13 cellular contexts compared by ENCODE assay signal in the genomic region with DNA sequence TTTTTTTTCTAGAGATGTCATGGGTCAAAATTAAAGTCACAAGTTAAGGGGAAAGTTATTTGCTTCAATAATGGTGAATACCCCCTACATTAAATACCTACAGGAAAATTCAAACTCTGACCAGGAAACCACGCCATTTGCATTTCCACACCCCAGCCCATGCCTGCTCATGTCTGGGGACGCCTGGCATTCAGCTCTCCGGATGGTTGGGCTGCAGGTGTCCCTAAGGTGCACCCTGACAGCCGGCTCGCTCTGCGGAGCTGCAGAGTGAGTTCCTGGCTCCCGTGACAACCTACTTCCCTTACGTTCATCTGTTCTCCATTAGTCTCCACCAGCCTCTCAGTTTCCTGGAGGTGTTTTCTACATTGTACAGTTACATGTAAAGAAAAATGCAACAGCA.
DNase-seq lines count a peak whose midpoint lies in the region; ATAC-seq and TF ChIP-seq lines count a peak whose summit lies in the region.
"Had no signal": no experiment of that assay in that cellular context is flagged by ENCODE, and none has a peak within 500 bp of the region (broad histone marks: within the 10 kb centered on the region; RNA-seq: fewer than 3 reads in every experiment).

No MANE protein-coding gene starts in this region.

- no peaks in the 10 kb centered on the region for H3K9me3 Mint-ChIP-seq in Caco-2 (ENCODE audit: unreplicated experiment)
- peaks cover 2% of the 10 kb centered on the region for H3K9me3 Mint-ChIP-seq in activated B cell treated with CpG ODN at 0.5 μM for 24 hours
- H3K9me3 Mint-ChIP-seq in CD4-positive, alpha-beta T cell, result peaks cover 3% of the 10 kb centered on the region

- intact Hi-C loops in Caco-2 (cut with micrococcal nuclease; ENCODE audit: unreplicated experiment) (no loop called here), activated B cell treated with CpG ODN at 0.5 μM for 24 hours (cut with micrococcal nuclease) (loop anchor here (1.0 kb wide), 1 partner anchor 99 kb away; no protein-coding TSS in a partner anchor)
- intact Hi-C loops in CD4-positive, alpha-beta T cell (cut with DNase I, micrococcal nuclease), result loop anchor here in 1 of 2 experiments (10.0 kb wide), 1 partner anchor 56 kb away; no protein-coding TSS in a partner anchor

- no peaks in the 10 kb centered on the region for H3K9me3 ChIP-seq in Caco-2
- no peaks in the 10 kb centered on the region for H3K9me3 ChIP-seq in CD4-positive, alpha-beta T cell (ENCODE audit: control insufficient read depth, low read length)
- H3K9me3 ChIP-seq: stomach had no signal

- H3K36me3 Mint-ChIP-seq in Caco-2 (ENCODE audit: insufficient read depth, unreplicated experiment) (no peaks in the 10 kb centered on the region), activated B cell treated with CpG ODN at 0.5 μM for 24 hours (ENCODE audit: low read depth) (peaks cover 14% of the 10 kb centered on the region)
- no peaks in the 10 kb centered on the region for H3K36me3 Mint-ChIP-seq in CD4-positive, alpha-beta T cell (ENCODE audit: low read depth)

- ATAC-seq in GM19397 (IDR thresholded peaks at IDR 0.05; ENCODE audit: unreplicated experiment) (peak; percentile 94), HG03135 (IDR thresholded peaks at IDR 0.05; ENCODE audit: unreplicated experiment) (peak; percentile 66), activated B cell treated with CpG ODN at 0.5 μM for 24 hours (ENCODE audit: low read depth) (peak; percentile 96)
- ATAC-seq in CD4-positive, alpha-beta T cell (ENCODE audit: poor library complexity), result no peak

- H3K4me1 Mint-ChIP-seq in Caco-2 (ENCODE audit: low read depth, unreplicated experiment), result no peaks in the 10 kb centered on the region
- H3K4me1 Mint-ChIP-seq in activated B cell treated with CpG ODN at 0.5 μM for 24 hours, result peaks cover 28% of the 10 kb centered on the region
- no peaks in the 10 kb centered on the region for H3K4me1 Mint-ChIP-seq in CD4-positive, alpha-beta T cell (ENCODE audit: low read depth)
- H3K4me1 Mint-ChIP-seq: central memory CD8-positive, alpha-beta T cell had no signal

- H3K27me3 Mint-ChIP-seq in Caco-2 (ENCODE audit: insufficient read depth, unreplicated experiment) (no peaks in the 10 kb centered on the region), activated B cell treated with CpG ODN at 0.5 μM for 24 hours (no peaks in the 10 kb centered on the region)
- no peaks in the 10 kb centered on the region for H3K27me3 Mint-ChIP-seq in CD4-positive, alpha-beta T cell
- H3K27me3 Mint-ChIP-seq: central memory CD8-positive, alpha-beta T cell had no signal

- CTCF ChIA-PET in Caco-2 (lab: Charles Lee) (no interaction called here), activated B cell treated with CpG ODN at 0.5 μM for 24 hours (lab: Charles Lee) (interaction anchor here (0.6 kb wide), 1 partner anchor 9 kb away, joined by 3 read pairs; no protein-coding TSS in a partner anchor), RWPE1 (lab: Yijun Ruan, JAX) (no interaction called here)
- CTCF ChIA-PET in CD4-positive, alpha-beta T cell (lab: Charles Lee), result no interaction called here

- no peak overlapping the region for H3K4me3 ChIP-seq in Caco-2 (ENCODE audit: low read depth, low read length)
- H3K4me3 ChIP-seq: stomach had no signal

- no peaks in the 10 kb centered on the region for H3K4me1 ChIP-seq in Caco-2
- H3K4me1 ChIP-seq: stomach had no signal

- H3K4me3 Mint-ChIP-seq in Caco-2 (ENCODE audit: unreplicated experiment) (peak overlapping the region; percentile 42), activated B cell treated with CpG ODN at 0.5 μM for 24 hours (peak overlapping the region; percentile 47)
- H3K4me3 Mint-ChIP-seq in CD4-positive, alpha-beta T cell, result no peak overlapping the region
- H3K4me3 Mint-ChIP-seq: central memory CD8-positive, alpha-beta T cell had no signal

- no peaks in the 10 kb centered on the region for H3K27me3 ChIP-seq in Caco-2 (replicated peaks; ENCODE audit: control insufficient read depth, insufficient read depth, low read length)
- no peaks in the 10 kb centered on the region for H3K27me3 ChIP-seq in CD4-positive, alpha-beta T cell (ENCODE audit: control insufficient read depth, insufficient read depth, low read length)
- H3K27me3 ChIP-seq: stomach had no signal

- H3K36me3 ChIP-seq in Caco-2 (ENCODE audit: control insufficient read depth, insufficient read depth, low read length), result no peaks in the 10 kb centered on the region
- H3K36me3 ChIP-seq: stomach had no signal

- H3K27ac ChIP-seq in RWPE1, result no peak overlapping the region
- H3K27ac ChIP-seq in CD4-positive, alpha-beta T cell (ENCODE audit: low read depth, low read length), result no peak overlapping the region

- TF ChIP-seq CTCF in Caco-2 (IDR thresholded peaks at IDR 0.05; ENCODE audit: insufficient read depth in 1 of 2, low read depth in 1 of 2, low read length in 1 of 2, severe bottlenecking in 1 of 2, unreplicated experiment in 1 of 2), result no peak
- no peak for TF ChIP-seq CTCF in activated B cell treated with CpG ODN at 0.5 μM for 24 hours (IDR thresholded peaks at IDR 0.05)
- TF ChIP-seq CTCF in RWPE1 (conservative IDR thresholded peaks at IDR 0.05; ENCODE audit: low read depth), result no peak
- no peak for TF ChIP-seq CTCF in CD4-positive, alpha-beta T cell (IDR thresholded peaks at IDR 0.05)

- POLR2A ChIA-PET in Caco-2 (lab: Charles Lee), result no interaction called here
- POLR2A ChIA-PET in activated B cell treated with CpG ODN at 0.5 μM for 24 hours (lab: Charles Lee), result interaction anchor here (0.5 to 0.7 kb wide), 2 partner anchors 70 to 88 kb away, joined by 3 to 4 read pairs; no protein-coding TSS in a partner anchor
- POLR2A ChIA-PET in RWPE1 (lab: Yijun Ruan, JAX; ENCODE audit: low non-redundant PET), result no interaction called here
- POLR2A ChIA-PET in CD4-positive, alpha-beta T cell (lab: Charles Lee), result no interaction called here

- DNase-seq in Caco-2 (no peak), activated B cell treated with CpG ODN at 0.5 μM for 24 hours (peak; percentile 29), RWPE1 (ENCODE audit: low spot score) (no peak)
- no peak for DNase-seq in activated naive CD4-positive, alpha-beta T cell (lab: John Stamatoyannopoulos, UW)
- DNase-seq in stimulated activated CD4-positive, alpha-beta T cell treated with anti-CD3 and anti-CD28 coated beads, Interleukin-4, amount 100 ng/mL, for 4 hours, result no peak
- no peak for DNase-seq in CD4-positive, alpha-beta T cell
- DNase-seq: activated T-cell treated with anti-CD3 and anti-CD28 coated beads for 4 hours, glutamatergic neuron, NCI-H1694 treated with DMSO at 0.1 percent for 48 hours had no signal

- H3K27ac Mint-ChIP-seq in Caco-2 (ENCODE audit: unreplicated experiment) (no peak overlapping the region), activated B cell treated with CpG ODN at 0.5 μM for 24 hours (peak overlapping the region; percentile 50)
- H3K27ac Mint-ChIP-seq in CD4-positive, alpha-beta T cell, result no peak overlapping the region

- BruUV-seq in Caco-2 (replicated peaks; lab: Mats Ljungman, UMichigan), result no TSS peak
